ENCODE assay signal across 8 cellular contexts in the genomic region with DNA sequence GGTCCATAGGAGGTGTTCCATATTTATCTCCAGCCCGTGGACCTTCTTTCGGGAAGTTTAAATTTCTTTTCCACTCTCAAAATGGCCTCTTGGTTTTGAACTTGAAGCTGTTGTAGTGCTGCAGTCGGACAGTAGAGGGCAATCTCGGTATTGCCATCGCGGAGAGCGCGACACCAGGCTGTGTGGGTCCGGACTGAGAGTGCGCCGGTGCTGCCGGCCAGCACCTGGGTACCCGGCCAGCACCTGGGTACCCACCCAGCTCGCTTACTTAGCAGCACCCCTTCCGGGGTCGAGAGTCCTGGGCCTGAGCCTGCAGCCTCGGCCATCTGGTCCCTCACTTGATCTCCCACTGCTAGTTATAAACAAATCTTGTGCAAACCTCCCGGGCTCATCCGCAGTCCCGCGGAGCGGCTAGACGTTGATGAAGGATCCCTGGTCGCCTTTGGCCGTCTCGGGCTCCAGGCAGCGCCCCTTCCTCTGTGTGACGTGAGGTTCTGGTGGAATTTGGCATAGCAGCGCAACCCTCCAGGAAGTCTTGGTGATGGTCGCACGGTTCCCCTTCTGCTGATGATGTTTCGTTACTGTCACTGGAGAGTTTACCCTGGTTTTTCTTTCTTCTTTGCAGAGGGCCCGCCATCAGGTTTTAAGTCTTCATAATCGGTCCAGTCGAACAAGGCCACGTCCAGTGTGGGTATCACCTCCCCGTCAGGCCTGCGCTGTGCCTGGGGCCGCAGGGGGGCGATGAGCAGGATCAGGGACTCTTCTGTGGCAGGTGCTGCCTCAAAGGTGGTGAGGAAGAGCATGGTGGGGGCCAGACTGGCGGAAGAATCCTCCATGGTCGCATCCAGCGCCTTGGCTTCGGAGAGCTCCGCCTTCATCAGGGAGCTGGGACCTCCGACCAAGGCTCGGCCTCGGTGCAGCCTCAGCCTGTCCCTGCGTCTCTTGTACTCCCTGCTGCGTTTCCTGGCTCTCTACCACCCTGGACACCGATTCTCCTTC. TPM values are rescaled to one million over a fixed set of nuclear protein-coding genes. Genes with fewer than 3 reads are reported as not detected.
DNase-seq lines count a peak whose midpoint lies in the region; ATAC-seq and TF ChIP-seq lines count a peak whose summit lies in the region.

No MANE protein-coding gene starts in this region.

- H4K20me1 ChIP-seq in neural progenitor cell (ENCODE audit: low read depth): no peaks in the 10 kb centered on the region

- H3K4me1 Mint-ChIP-seq in T-helper 17 cell (no peaks in the 10 kb centered on the region), chondrocyte (ENCODE audit: low read depth) (no peaks in the 10 kb centered on the region), neural progenitor cell (peaks cover 4% of the 10 kb centered on the region)

- H3K27me3 Mint-ChIP-seq in T-helper 17 cell: no peaks in the 10 kb centered on the region
- H3K27me3 Mint-ChIP-seq in chondrocyte (ENCODE audit: low read depth): no peaks in the 10 kb centered on the region
- H3K27me3 Mint-ChIP-seq in neural progenitor cell (ENCODE audit: insufficient read depth, low read depth): no peaks in the 10 kb centered on the region

- TF ChIP-seq CTCF in BJ (IDR thresholded peaks at IDR 0.05; ENCODE audit: insufficient read depth, low read depth, low read length) (peak; percentile 34), chondrocyte (IDR thresholded peaks at IDR 0.05) (peak; percentile 47), neural progenitor cell (IDR thresholded peaks at IDR 0.05) (peak; percentile 46)

- DNase-seq in BJ (ENCODE audit: low read depth) (no peak), T-helper 17 cell (peak in 1 of 3 donors; percentile 7), chondrocyte (ENCODE audit: low spot score) (no peak), neural progenitor cell (ENCODE audit: low spot score) (peak; percentile 8), GM19240 (ENCODE audit: insufficient read length, low spot score) (no peak), NCI-H1694 (lab: John Stamatoyannopoulos, UW) (no peak), NCI-H82 (lab: John Stamatoyannopoulos, UW) (no peak)

- H3K9me3 ChIP-seq in T-helper 17 cell (ENCODE audit: control insufficient read depth, low read length, poor library complexity, severe bottlenecking) (no peaks in the 10 kb centered on the region), neural progenitor cell (ENCODE audit: low read depth) (no peaks in the 10 kb centered on the region)

- H3K4me3 Mint-ChIP-seq in T-helper 17 cell (peak overlapping the region; percentile 59), chondrocyte (ENCODE audit: unreplicated experiment) (no peak overlapping the region), neural progenitor cell (no peak overlapping the region)

- no peak overlapping the region for H3K9ac ChIP-seq in neural progenitor cell

- no peaks in the 10 kb centered on the region for H3F3A ChIP-seq in neural progenitor cell (ENCODE audit: low read depth)

- no peak overlapping the region for H3K27ac ChIP-seq in neural progenitor cell

- no peaks in the 10 kb centered on the region for H3K79me2 ChIP-seq in neural progenitor cell (ENCODE audit: low read depth)

- no peak overlapping the region for H2AFZ ChIP-seq in neural progenitor cell (replicated peaks)

- POLR2A ChIA-PET in BJ (lab: Charles Lee): no interaction called here

- CTCF ChIA-PET in BJ (lab: Yijun Ruan, JAX): interaction anchor here (1.0 to 1.4 kb wide), 2 partner anchors 10 to 45 kb away, joined by 3 to 5 read pairs; no protein-coding TSS in a partner anchor

- H3K4me2 ChIP-seq in neural progenitor cell: no peak overlapping the region

- no peaks in the 10 kb centered on the region for H3K4me1 ChIP-seq in neural progenitor cell

- H3K36me3 ChIP-seq in BJ (ENCODE audit: control insufficient read depth, insufficient read depth, low read length) (no peaks in the 10 kb centered on the region), neural progenitor cell (no peaks in the 10 kb centered on the region)

- no peak overlapping the region for H3K4me3 ChIP-seq in BJ (ENCODE audit: low read depth, low read length)
- no peak overlapping the region for H3K4me3 ChIP-seq in neural progenitor cell

- ATAC-seq in GM21717 (IDR thresholded peaks at IDR 0.05; ENCODE audit: unreplicated experiment) (peak; percentile 82), T-helper 17 cell (peak; percentile 76)

- H3K9me3 Mint-ChIP-seq in chondrocyte (ENCODE audit: low read depth) (no peaks in the 10 kb centered on the region), neural progenitor cell (peaks cover 8% of the 10 kb centered on the region)

- H3K36me3 Mint-ChIP-seq in T-helper 17 cell (ENCODE audit: low read depth) (no peaks in the 10 kb centered on the region), chondrocyte (ENCODE audit: low read depth) (no peaks in the 10 kb centered on the region), neural progenitor cell (no peaks in the 10 kb centered on the region)

- H3K27me3 ChIP-seq in BJ (ENCODE audit: control insufficient read depth, insufficient read depth, low read length): no peaks in the 10 kb centered on the region
- H3K27me3 ChIP-seq in neural progenitor cell: no peaks in the 10 kb centered on the region

- no peak overlapping the region for H3K27ac Mint-ChIP-seq in T-helper 17 cell
- H3K27ac Mint-ChIP-seq in chondrocyte (ENCODE audit: unreplicated experiment): no peak overlapping the region
- H3K27ac Mint-ChIP-seq in neural progenitor cell: no peak overlapping the region

RNA-seq across cellular contexts. Expression of a gene that starts 17.8 kb away (rescaled TPM):
- polyA plus RNA-seq in BJ (2011; rRNA removed): not detected in 2 replicates
- polyA minus RNA-seq in BJ (2011; rRNA and poly(A)+ RNA removed): not detected in 2 replicates
- total RNA-seq in T-helper 17 cell (not detected), chondrocyte (not detected in 3 replicates), neural progenitor cell (ENCODE audit: low replicate concordance) (not detected in 2 replicates)

RNA-seq across cellular contexts. Expression of a gene that starts 51.5 kb away (rescaled TPM):
- 0.74 and 0.89 TPM in 2 replicates for polyA plus RNA-seq in BJ (2011; rRNA removed)
- polyA minus RNA-seq in BJ (2011; rRNA and poly(A)+ RNA removed): 0.43 and 0.51 TPM in 2 replicates
- under 1 TPM; 0.05 TPM for total RNA-seq in T-helper 17 cell
- 9.6 to 23.1 TPM (median 22.3 TPM) in 3 replicates for total RNA-seq in chondrocyte
- 31.3 and 45.7 TPM in 2 replicates for total RNA-seq in neural progenitor cell (ENCODE audit: low replicate concordance)

Comparison
In these comparisons a context has a peak if more than half of its experiments do, and no peak if none do; other contexts are left out.
1. RNA of a gene that starts 51.5 kb away (total RNA-seq): 31.3 to 45.7 TPM in neural progenitor cell and 9.6 to 23.1 TPM in chondrocyte; 0.05 TPM in T-helper 17 cell; every median in the first group is over 10 times any median in the second.
2. Peak in every context shown above with its lines, with median percentiles within 50 percentile points of each other: CTCF ChIP-seq.